13 cellular contexts compared by ENCODE assay signal in the genomic region with DNA sequence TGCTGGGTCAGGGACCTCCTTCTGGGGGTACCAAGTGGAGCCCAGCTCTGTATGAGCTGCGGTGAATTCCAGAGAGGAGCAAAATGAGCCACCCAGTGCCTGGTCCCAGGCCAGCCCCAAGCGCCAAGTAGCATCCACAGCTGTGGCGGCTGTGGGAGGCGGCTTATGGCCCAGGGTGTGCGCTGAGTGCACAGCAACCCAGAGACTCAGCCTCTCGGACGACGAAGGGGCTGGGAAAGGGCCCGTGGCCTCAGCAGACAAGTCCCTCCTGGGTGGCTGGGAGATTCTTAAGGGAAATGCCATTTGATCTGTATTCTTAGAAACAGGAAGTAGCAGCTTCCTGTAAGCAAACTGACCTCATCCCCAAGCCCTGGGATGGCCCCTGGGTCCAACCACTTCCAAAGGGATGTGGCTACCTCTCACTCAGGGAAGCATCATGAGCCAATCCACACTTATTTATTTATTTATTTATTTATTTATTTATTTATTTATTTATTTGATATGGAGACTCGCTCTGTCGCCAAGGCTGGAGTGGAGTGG. TPM values are rescaled to one million over a fixed set of nuclear protein-coding genes. Genes with fewer than 3 reads are reported as not detected.
DNase-seq lines count a peak whose midpoint lies in the region; ATAC-seq and TF ChIP-seq lines count a peak whose summit lies in the region.
"Had no signal": no experiment of that assay in that cellular context is flagged by ENCODE, and none has a peak within 500 bp of the region (broad histone marks: within the 10 kb centered on the region; RNA-seq: fewer than 3 reads in every experiment).

No MANE protein-coding gene starts in this region.

- no peak overlapping the region for H3K9ac ChIP-seq in endodermal cell (ENCODE audit: extremely low read depth, low read length, poor library complexity, severe bottlenecking)

- POLR2A ChIA-PET in CD4-positive, alpha-beta T cell (lab: Charles Lee): no interaction called here

- TF ChIP-seq CTCF in endodermal cell (conservative IDR thresholded peaks at IDR 0.05): no peak
- TF ChIP-seq CTCF in lower leg skin (IDR thresholded peaks at IDR 0.05): no peak
- TF ChIP-seq CTCF in CD4-positive, alpha-beta T cell (IDR thresholded peaks at IDR 0.05): no peak

- DNase-seq in ELF-1 (ENCODE audit: low read depth, low spot score) (peak; percentile 54), MV-4-11 (lab: John Stamatoyannopoulos, UW) (peak; percentile 94), endodermal cell (peak; percentile 66), lung microvascular endothelial cell (ENCODE audit: low read depth in 2 of 2) (peak; percentile 62 to 83), lower leg skin (ENCODE audit: low spot score in 2 of 2) (no peak)
- no peak for DNase-seq in stimulated activated CD8-positive, alpha-beta memory T cell treated with anti-CD3 and anti-CD28 coated beads, Interleukin-4, amount 100 ng/mL, for 48 hours
- DNase-seq in CD4-positive, alpha-beta T cell: no peak
- DNase-seq: activated T-cell treated with anti-CD3 and anti-CD28 coated beads, Interleukin-2, amount 50 U/mL, for 48 hours; central memory CD4-positive, alpha-beta T cell; COR-L47; hippocampal formation had no signal

- no peaks in the 10 kb centered on the region for H3K4me1 ChIP-seq in endodermal cell (ENCODE audit: control insufficient read depth, insufficient read depth, low read length)

- no peaks in the 10 kb centered on the region for H3K27me3 ChIP-seq in endodermal cell (ENCODE audit: control insufficient read depth, insufficient read depth, low read length, poor library complexity, severe bottlenecking)
- no peaks in the 10 kb centered on the region for H3K27me3 ChIP-seq in CD4-positive, alpha-beta T cell (ENCODE audit: control insufficient read depth, insufficient read depth, low read length)

- no peaks in the 10 kb centered on the region for H3K27me3 Mint-ChIP-seq in endodermal cell (ENCODE audit: insufficient read depth)
- no peaks in the 10 kb centered on the region for H3K27me3 Mint-ChIP-seq in CD4-positive, alpha-beta T cell

- CTCF ChIA-PET in CD4-positive, alpha-beta T cell (lab: Charles Lee): no interaction called here

- 90 to 100% methylated on average over 2 to 11 of the region's 11 CpGs for WGBS in endodermal cell (ENCODE audit: insufficient coverage in 1 of 2, insufficient read length in 1 of 2), 2 experiments
- WGBS in lower leg skin, 2 donors: 72 to 76% methylated on average over 11 of the region's 11 CpGs

- no peak for TF ChIP-seq POLR2A in lower leg skin (IDR thresholded peaks at IDR 0.05)

- no peak for ATAC-seq in HG02885 (IDR thresholded peaks at IDR 0.05; ENCODE audit: poor library complexity, unreplicated experiment)
- ATAC-seq in CD4-positive, alpha-beta T cell (ENCODE audit: poor library complexity): no peak

- no peak overlapping the region for H3K27ac ChIP-seq in endodermal cell (ENCODE audit: low read depth, low read length)
- H3K27ac ChIP-seq in CD4-positive, alpha-beta T cell (ENCODE audit: low read depth, low read length): no peak overlapping the region

- H3K4me3 ChIP-seq in endodermal cell (ENCODE audit: low read length) (no peak overlapping the region), lower leg skin (ENCODE audit: low read depth, poor library complexity, severe bottlenecking) (no peak overlapping the region)

- H3K4me3 Mint-ChIP-seq in endodermal cell: no peak overlapping the region
- no peak overlapping the region for H3K4me3 Mint-ChIP-seq in CD4-positive, alpha-beta T cell
- H3K4me3 Mint-ChIP-seq: T-helper 1 cell treated with Interleukin-12 subunit alpha and Interleukin-12 subunit beta and Interleukin-4 antibody, amounts not matched to agents 30 μg/mL and 1 μg/mL, for 36 hours had no signal

- no peak overlapping the region for H3K27ac Mint-ChIP-seq in endodermal cell
- H3K27ac Mint-ChIP-seq in CD4-positive, alpha-beta T cell: no peak overlapping the region
- H3K27ac Mint-ChIP-seq: T-helper 1 cell treated with Interleukin-12 subunit alpha and Interleukin-12 subunit beta and Interleukin-4 antibody, amounts not matched to agents 30 μg/mL and 1 μg/mL, for 36 hours had no signal

- intact Hi-C loops in lower leg skin (cut with DNase I; ENCODE audit: low total_unique reads): no loop called here
- intact Hi-C loops in CD4-positive, alpha-beta T cell (cut with DNase I, micrococcal nuclease): no loop called here

- no peaks in the 10 kb centered on the region for H3K36me3 ChIP-seq in endodermal cell (ENCODE audit: control insufficient read depth, insufficient read depth, low read length)

- H3K4me1 Mint-ChIP-seq in endodermal cell: no peaks in the 10 kb centered on the region
- H3K4me1 Mint-ChIP-seq in CD4-positive, alpha-beta T cell (ENCODE audit: low read depth): no peaks in the 10 kb centered on the region

- H3K9me3 Mint-ChIP-seq in endodermal cell: no peaks in the 10 kb centered on the region
- H3K9me3 Mint-ChIP-seq in CD4-positive, alpha-beta T cell: no peaks in the 10 kb centered on the region
- H3K9me3 Mint-ChIP-seq: T-helper 1 cell treated with Interleukin-12 subunit alpha and Interleukin-12 subunit beta and Interleukin-4 antibody, amounts not matched to agents 30 μg/mL and 1 μg/mL, for 36 hours had no signal

- no peaks in the 10 kb centered on the region for H3K36me3 Mint-ChIP-seq in endodermal cell (ENCODE audit: low read depth)
- H3K36me3 Mint-ChIP-seq in CD4-positive, alpha-beta T cell (ENCODE audit: low read depth): no peaks in the 10 kb centered on the region

- no peaks in the 10 kb centered on the region for H3K9me3 ChIP-seq in endodermal cell (ENCODE audit: control insufficient read depth, low read length)
- H3K9me3 ChIP-seq in CD4-positive, alpha-beta T cell (ENCODE audit: control insufficient read depth, low read length): no peaks in the 10 kb centered on the region

RNA-seq across cellular contexts. Expression of a gene that starts 19.8 kb away (rescaled TPM):
- total RNA-seq in endodermal cell (1 to 10 TPM; 1.4 to 3.7 TPM), lung microvascular endothelial cell (under 0.01 TPM in 2 replicates), lower leg skin (10 to 100 TPM in 3 of 4 donors, 1 to 10 TPM in 1; 8.5 to 60.7 (median 36.4) TPM)
- 4.4 TPM for polyA plus RNA-seq in endodermal cell (2013, experiment 1 of 2)
- 2.5 TPM for polyA plus RNA-seq in endodermal cell (2013, experiment 2 of 2)
- total RNA-seq in CD4-positive, alpha-beta T cell: 100 to 1,000 TPM; 197 to 199 TPM

Comparison
In these comparisons a context has a peak if more than half of its experiments do, and no peak if none do; other contexts are left out.
1. DNase-seq: peak in ELF-1 (single experiment), MV-4-11 (single experiment), endodermal cell (single experiment) and lung microvascular endothelial cell (2 of 2); none in stimulated activated CD8-positive, alpha-beta memory T cell treated with anti-CD3 and anti-CD28 coated beads, Interleukin-4, amount 100 ng/mL, for 48 hours (single experiment), lower leg skin (0 of 2) and CD4-positive, alpha-beta T cell (0 of 10).